Comparison of ENCODE assay signal across 25 cellular contexts in genomic region chr11:22479986-22480740, GRCh38.
"Had no signal": no experiment of that assay in that cellular context is flagged by ENCODE, and none has a peak within 500 bp of the region (broad histone marks: within the 10 kb centered on the region; RNA-seq: fewer than 3 reads in every experiment).

No MANE protein-coding gene starts in this region.

- H3K4me1 Mint-ChIP-seq: activated B cell treated with CpG ODN at 0.5 μM for 24 hours; activated CD4-positive, alpha-beta T cell treated with anti-CD3 and anti-CD28 coated beads, Interleukin-2, amount 10 ng/mL, durations not matched to agents 24 days and 14 days; T-helper 17 cell had no signal

- H3K4me3 Mint-ChIP-seq: activated B cell treated with CpG ODN at 0.5 μM for 24 hours; activated CD4-positive, alpha-beta T cell treated with anti-CD3 and anti-CD28 coated beads, Interleukin-2, amount 10 ng/mL, durations not matched to agents 24 days and 14 days; activated naive CD4-positive, alpha-beta T cell treated with anti-CD3 and anti-CD28 coated beads for 36 hours; activated naive CD8-positive, alpha-beta T cell; activated T-cell treated with anti-CD3 and anti-CD28 coated beads, Interleukin-2, amount 50 U/mL, for 4 hours; T-helper 17 cell had no signal

- H3K9me3 ChIP-seq: Peyer's patch, SJSA1 had no signal

- H3K4me3 ChIP-seq: Peyer's patch, SJSA1 had no signal

- DNase-seq: activated B cell treated with CpG ODN at 0.5 μM for 24 hours; activated CD4-positive, alpha-beta T cell treated with anti-CD3 and anti-CD28 coated beads for 1 hour; activated CD4-positive, alpha-beta T cell treated with anti-CD3 and anti-CD28 coated beads, Interleukin-2, amount 10 ng/mL, durations not matched to agents 24 days and 14 days; activated CD4-positive, alpha-beta T cell treated with anti-CD3 and anti-CD28 coated beads, Interleukin-2, amount 50 U/mL, for 48 hours; activated CD8-positive, alpha-beta memory T cell treated with anti-CD3 and anti-CD28 coated beads for 24 hours; activated effector memory CD4-positive, alpha-beta T cell treated with anti-CD3 and anti-CD28 coated beads, Interleukin-2, amount 50 U/mL, for 16 hours; activated naive CD4-positive, alpha-beta T cell treated with anti-CD3 and anti-CD28 coated beads for 36 hours; activated T-cell treated with anti-CD3 and anti-CD28 coated beads, Interleukin-2, amount 50 U/mL, for 4 hours; Kasumi-1; KBM-7; NCI-H1105 treated with DMSO at 0.1 percent for 48 hours; NCI-H1436 treated with DMSO at 0.1 percent for 48 hours; NCI-H187; NCI-H2081; NCI-H510A treated with DMSO at 0.1 percent for 48 hours; NCI-H69; NK-92 treated with Interleukin-12 subunit alpha and Interleukin-12 subunit beta, amount 100 ng/mL, for 24 hours; OCI-M1; Peyer's patch; Right ventricle myocardium superior; T-helper 17 cell; T-helper 9 cell had no signal

- H3K4me1 ChIP-seq: Peyer's patch, SJSA1 had no signal

- H3K27me3 Mint-ChIP-seq: activated B cell treated with CpG ODN at 0.5 μM for 24 hours; activated CD4-positive, alpha-beta T cell treated with anti-CD3 and anti-CD28 coated beads, Interleukin-2, amount 10 ng/mL, durations not matched to agents 24 days and 14 days had no signal

- H3K9me3 Mint-ChIP-seq: activated CD4-positive, alpha-beta T cell treated with anti-CD3 and anti-CD28 coated beads, Interleukin-2, amount 10 ng/mL, durations not matched to agents 24 days and 14 days; activated naive CD4-positive, alpha-beta T cell treated with anti-CD3 and anti-CD28 coated beads for 36 hours; activated T-cell treated with anti-CD3 and anti-CD28 coated beads, Interleukin-2, amount 50 U/mL, for 4 hours had no signal

- H3K36me3 ChIP-seq: Peyer's patch, SJSA1 had no signal

- H3K27ac Mint-ChIP-seq: activated B cell treated with CpG ODN at 0.5 μM for 24 hours; activated CD4-positive, alpha-beta T cell treated with anti-CD3 and anti-CD28 coated beads, Interleukin-2, amount 10 ng/mL, durations not matched to agents 24 days and 14 days; activated naive CD4-positive, alpha-beta T cell treated with anti-CD3 and anti-CD28 coated beads for 36 hours; activated naive CD8-positive, alpha-beta T cell; T-helper 17 cell had no signal

- H3K27ac ChIP-seq: Peyer's patch, RWPE1, SJSA1 had no signal

- H3K36me3 Mint-ChIP-seq: activated naive CD8-positive, alpha-beta T cell had no signal

- H3K27me3 ChIP-seq: Peyer's patch, SJSA1 had no signal
